In the genomic region with DNA sequence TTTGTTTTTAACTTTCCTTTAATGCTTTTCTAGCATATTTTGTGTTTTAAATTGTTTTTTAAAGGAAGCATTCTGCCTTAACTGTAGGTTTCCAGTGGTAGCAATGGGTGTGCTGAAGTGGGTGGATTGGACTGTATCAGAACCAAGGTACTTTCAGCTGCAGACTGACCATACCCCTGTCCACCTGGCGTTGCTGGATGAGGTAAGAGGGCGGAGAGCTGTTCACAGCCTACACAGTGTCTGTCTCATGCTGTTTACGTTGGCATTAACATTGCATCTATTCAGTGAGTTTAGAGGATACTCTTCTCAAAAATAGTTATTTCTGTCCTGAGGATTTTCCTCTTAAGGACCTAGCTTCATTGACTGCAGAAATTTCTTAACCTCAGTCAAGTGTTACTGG, we compare ENCODE assay signal across 27 cellular contexts. TPM values are rescaled to one million over a fixed set of nuclear protein-coding genes. Genes with fewer than 3 reads are reported as not detected.
A peak's percentile ranks its signal among the peaks of the same experiment; 100 is the strongest.
DNase-seq lines count a peak whose midpoint lies in the region; ATAC-seq and TF ChIP-seq lines count a peak whose summit lies in the region.
"Had no signal": no experiment of that assay in that cellular context is flagged by ENCODE, and none has a peak within 500 bp of the region (broad histone marks: within the 10 kb centered on the region; RNA-seq: fewer than 3 reads in every experiment).

No MANE protein-coding gene starts in this region.

- no peaks in the 10 kb centered on the region for H3K9me3 ChIP-seq in osteoblast (ENCODE audit: low read depth, low read length)
- H3K9me3 ChIP-seq: body of pancreas, HAP-1, ovary, sigmoid colon had no signal

- H3K27me3 ChIP-seq in KMS-11 (ENCODE audit: insufficient read depth, low read depth), result no peaks in the 10 kb centered on the region
- no peaks in the 10 kb centered on the region for H3K27me3 ChIP-seq in osteoblast (ENCODE audit: insufficient read depth, low read length)
- H3K27me3 ChIP-seq: body of pancreas, foreskin keratinocyte, ovary, sigmoid colon had no signal

- no peak overlapping the region for H3K4me3 Mint-ChIP-seq in dendritic cell treated with granulocyte-macrophage colony-stimulating factor and Interleukin-4, amounts not matched to agents 40 ng/mL and 50 ng/mL, for 4 days
- H3K4me3 Mint-ChIP-seq: CD8-positive, alpha-beta T cell; natural killer cell had no signal

- peaks cover 26% of the 10 kb centered on the region for H3K36me3 ChIP-seq in KMS-11 (ENCODE audit: insufficient read depth)
- H3K36me3 ChIP-seq in osteoblast (ENCODE audit: insufficient read depth, low read length), result peaks cover 91% of the 10 kb centered on the region
- H3K36me3 ChIP-seq: ovary had no signal

- no peak for TF ChIP-seq CTCF in KMS-11 (conservative IDR thresholded peaks at IDR 0.05; ENCODE audit: low read depth, low read length)
- no peak for TF ChIP-seq CTCF in osteoblast (IDR thresholded peaks at IDR 0.05; ENCODE audit: extremely low read depth, low read depth, low read length)

- H3K4me3 ChIP-seq in KMS-11 (IDR thresholded peaks at IDR 0.05; ENCODE audit: insufficient read depth, low read depth, low read length), result no peak overlapping the region
- no peak overlapping the region for H3K4me3 ChIP-seq in osteoblast (ENCODE audit: insufficient read depth, low read length)
- H3K4me3 ChIP-seq: body of pancreas, HAP-1, ovary, sigmoid colon had no signal

- peaks cover 29% of the 10 kb centered on the region for H3K4me1 Mint-ChIP-seq in dendritic cell treated with granulocyte-macrophage colony-stimulating factor and Interleukin-4, amounts not matched to agents 40 ng/mL and 50 ng/mL, for 4 days (ENCODE audit: low read depth)

- peak overlapping the region; percentile 48 for H3K27ac ChIP-seq in KMS-11
- H3K27ac ChIP-seq in osteoblast (ENCODE audit: low read depth, low read length), result no peak overlapping the region
- H3K27ac ChIP-seq: foreskin keratinocyte, ovary, sigmoid colon had no signal

- no peak overlapping the region; the same call in 1 of the 2 replicates for H3K9ac ChIP-seq in KMS-11

- peaks cover 98% of the 10 kb centered on the region for H3K36me3 Mint-ChIP-seq in dendritic cell treated with granulocyte-macrophage colony-stimulating factor and Interleukin-4, amounts not matched to agents 40 ng/mL and 50 ng/mL, for 4 days (ENCODE audit: low read depth)

- no peak overlapping the region for H2AFZ ChIP-seq in KMS-11 (ENCODE audit: low read depth)
- H2AFZ ChIP-seq in osteoblast (ENCODE audit: low read length), result no peak overlapping the region

- peaks cover 45% of the 10 kb centered on the region for H3K4me1 ChIP-seq in KMS-11 (ENCODE audit: low read depth, poor library complexity, severe bottlenecking)
- H3K4me1 ChIP-seq in osteoblast (ENCODE audit: insufficient read depth, low read length), result no peaks in the 10 kb centered on the region
- H3K4me1 ChIP-seq: foreskin keratinocyte, HAP-1, sigmoid colon had no signal

- H3K4me2 ChIP-seq in KMS-11 (peak overlapping the region; percentile 31; the same call in 1 of the 2 replicates), osteoblast (ENCODE audit: insufficient read depth, low read length) (no peak overlapping the region)

- H3K27ac Mint-ChIP-seq in dendritic cell treated with granulocyte-macrophage colony-stimulating factor and Interleukin-4, amounts not matched to agents 40 ng/mL and 50 ng/mL, for 4 days, result peak overlapping the region; percentile 41

- no peaks in the 10 kb centered on the region for H4K20me1 ChIP-seq in KMS-11 (ENCODE audit: insufficient read depth)
- H4K20me1 ChIP-seq in osteoblast (ENCODE audit: insufficient read depth, low read length), result peaks cover 16% of the 10 kb centered on the region

- no peaks in the 10 kb centered on the region for H3K9me3 Mint-ChIP-seq in dendritic cell treated with granulocyte-macrophage colony-stimulating factor and Interleukin-4, amounts not matched to agents 40 ng/mL and 50 ng/mL, for 4 days
- H3K9me3 Mint-ChIP-seq: CD8-positive, alpha-beta T cell; natural killer cell had no signal

- peak; percentile 66 for DNase-seq in DMS53 (lab: John Stamatoyannopoulos, UW)
- DNase-seq in DMS53 treated with DMSO at 0.1 percent for 48 hours (lab: John Stamatoyannopoulos, UW; ENCODE audit: unreplicated experiment), result no peak
- DNase-seq in osteoblast (ENCODE audit: insufficient read length, low spot score, missing footprints), result peak; percentile 80
- DNase-seq in SKM-1 (lab: John Stamatoyannopoulos, UW; ENCODE audit: unreplicated experiment), result no peak
- no peak for DNase-seq in pons (ENCODE audit: low spot score)
- DNase-seq: 8988T; activated CD4-positive, alpha-beta T cell treated with anti-CD3 and anti-CD28 coated beads, Interleukin-2, amount 50 U/mL, for 4 hours; CD8-positive, alpha-beta T cell; DMS153; effector CD4-positive, alpha-beta T cell; foreskin keratinocyte; natural killer cell; NCI-H187 treated with DMSO at 0.1 percent for 48 hours; NCI-H524 treated with DMSO at 0.1 percent for 48 hours; ovary; stimulated activated CD4-positive, alpha-beta T cell treated with anti-CD3 and anti-CD28 coated beads, Interleukin-15, amount 100 ng/mL, for 24 hours; T-helper 9 cell; trophoblast cell had no signal

- intact Hi-C loops in dendritic cell treated with granulocyte-macrophage colony-stimulating factor and Interleukin-4, amounts not matched to agents 40 ng/mL and 50 ng/mL, for 4 days (cut with micrococcal nuclease), result loop anchor here (5.0 kb wide), 1 partner anchor 96 kb away; no protein-coding TSS in a partner anchor

- H3K27me3 Mint-ChIP-seq in dendritic cell treated with granulocyte-macrophage colony-stimulating factor and Interleukin-4, amounts not matched to agents 40 ng/mL and 50 ng/mL, for 4 days, result no peaks in the 10 kb centered on the region

- ATAC-seq in GM18867 (IDR thresholded peaks at IDR 0.05; ENCODE audit: unreplicated experiment), result no peak
- ATAC-seq: body of pancreas; CD8-positive, alpha-beta T cell; esophagus mucosa; foreskin keratinocyte; natural killer cell; SK-N-SH treated with all-trans-retinoic acid at 6 μM for 48 hours had no signal

- no peaks in the 10 kb centered on the region; the same call in 1 of the 2 replicates for H3K79me2 ChIP-seq in KMS-11 (ENCODE audit: insufficient read depth, low read depth)
- no peaks in the 10 kb centered on the region for H3K79me2 ChIP-seq in osteoblast (ENCODE audit: insufficient read depth, low read length)

RNA-seq across cellular contexts. Expression of gene NELFCD, which starts 11.9 kb away (rescaled TPM):
- 41.3 and 46.7 TPM in 2 replicates for total RNA-seq in osteoblast

RNA-seq across cellular contexts. Expression of gene CTSZ, which starts 14.1 kb away (rescaled TPM):
- total RNA-seq in osteoblast, result 223 and 264 TPM in 2 replicates

RNA-seq across cellular contexts. Expression of gene TUBB1, which starts 26.3 kb away (rescaled TPM):
- not detected in 2 replicates for total RNA-seq in osteoblast
- total RNA-seq: body of pancreas; CD8-positive, alpha-beta T cell; esophagus mucosa; foreskin keratinocyte; LHCN-M2 had no signal

RNA-seq across cellular contexts. Expression of gene ATP5F1E, which starts 39.2 kb away (rescaled TPM):
- total RNA-seq in osteoblast, result 19.5 and 23.0 TPM in 2 replicates

RNA-seq across cellular contexts. Expression of gene PRELID3B, which starts 49.7 kb away (rescaled TPM):
- 68.4 and 72.2 TPM in 2 replicates for total RNA-seq in osteoblast

Comparison
In these comparisons a context has a peak if more than half of its experiments do, and no peak if none do; other contexts are left out.
1. DNase-seq: peak in DMS53 (single experiment) and osteoblast (single experiment); none in DMS53 treated with DMSO at 0.1 percent for 48 hours (single experiment), SKM-1 (single experiment) and pons (single experiment).